Comparison of ENCODE assay signal across 1 cellular context in the genomic region with DNA sequence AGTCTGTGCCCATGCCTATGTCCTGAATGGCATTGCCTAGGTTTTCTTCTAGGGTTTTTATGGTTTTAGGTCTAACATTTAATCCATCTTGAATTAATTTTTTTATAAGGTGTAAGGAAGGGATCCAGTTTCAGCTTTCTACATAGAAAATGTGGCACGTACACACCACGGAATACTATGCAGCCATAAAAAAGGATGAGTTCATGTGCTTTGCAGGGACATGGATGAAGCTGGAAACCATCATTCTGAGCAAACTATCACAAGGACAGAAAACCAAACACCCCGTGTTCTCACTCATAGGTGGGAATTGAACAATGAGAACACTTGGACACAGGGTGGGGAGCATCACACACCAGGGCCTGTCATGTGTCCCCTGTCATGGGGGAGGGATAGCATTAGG. TPM values are rescaled to one million over a fixed set of nuclear protein-coding genes. Genes with fewer than 3 reads are reported as not detected.
"Had no signal": no experiment of that assay in that cellular context is flagged by ENCODE, and none has a peak within 500 bp of the region (broad histone marks: within the 10 kb centered on the region; RNA-seq: fewer than 3 reads in every experiment).

No MANE protein-coding gene starts in this region.

RNA-seq across cellular contexts. Expression of a gene that starts 26.8 kb away (rescaled TPM):
- total RNA-seq: MCF 10A had no signal
